In genomic region chr13:100520936-100521765, GRCh38 we compare ENCODE assay signal across 16 cellular contexts.
A peak's percentile ranks its signal among the peaks of the same experiment; 100 is the strongest.
DNase-seq lines count a peak whose midpoint lies in the region; ATAC-seq, FAIRE-seq and TF ChIP-seq lines count a peak whose summit lies in the region.
"Had no signal": no experiment of that assay in that cellular context is flagged by ENCODE, and none has a peak within 500 bp of the region (broad histone marks: within the 10 kb centered on the region; RNA-seq: fewer than 3 reads in every experiment).

No MANE protein-coding gene starts in this region.

- H3K9me3 Mint-ChIP-seq in CD4-positive, CD25-positive, alpha-beta regulatory T cell: no peaks in the 10 kb centered on the region
- H3K9me3 Mint-ChIP-seq: stimulated activated memory B cell treated with anti-CD40 and anti-IgM and Interleukin-4, amounts not matched to agents 10 μg/mL and 1 μg/mL and 100 μg/mL, for 72 hours had no signal

- no peaks in the 10 kb centered on the region for H3K79me2 ChIP-seq in mesendoderm (ENCODE audit: control insufficient read depth, insufficient read depth, low read length)

- H3K9ac ChIP-seq in mesendoderm (ENCODE audit: low read length): peak overlapping the region; percentile 37

- TF ChIP-seq CTCF in pancreas (IDR thresholded peaks at IDR 0.05): no peak

- H2AK5ac ChIP-seq in mesendoderm (ENCODE audit: low read length): no peak overlapping the region

- H3K27ac Mint-ChIP-seq in CD4-positive, CD25-positive, alpha-beta regulatory T cell: peak overlapping the region in 2 of 3 donors; percentile 23 to 56
- H3K27ac Mint-ChIP-seq: stimulated activated memory B cell treated with anti-CD40 and anti-IgM and Interleukin-4, amounts not matched to agents 10 μg/mL and 1 μg/mL and 100 μg/mL, for 72 hours had no signal

- peaks cover 18% of the 10 kb centered on the region for H3K4me1 ChIP-seq in CD4-positive, CD25-positive, alpha-beta regulatory T cell (ENCODE audit: control insufficient read depth, insufficient read depth, low read length, poor library complexity, severe bottlenecking)
- H3K4me1 ChIP-seq in mesendoderm (ENCODE audit: control insufficient read depth, low read depth, low read length) (peaks cover 2% of the 10 kb centered on the region), pancreas (peaks cover 6 to 26% (median 22%) of the 10 kb centered on the region in 3 donors)
- H3K4me1 ChIP-seq: breast epithelium had no signal

- no peak overlapping the region for H3K4me2 ChIP-seq in mesendoderm (ENCODE audit: low read length)

- no peaks in the 10 kb centered on the region for H3K9me3 ChIP-seq in CD4-positive, CD25-positive, alpha-beta regulatory T cell (ENCODE audit: control insufficient read depth in 2 of 2, low read length in 2 of 2)
- H3K9me3 ChIP-seq in pancreas: no peaks in the 10 kb centered on the region
- H3K9me3 ChIP-seq: breast epithelium, Peyer's patch had no signal

- peak overlapping the region; percentile 40 to 79 (median 74) for H3K4me3 Mint-ChIP-seq in CD4-positive, CD25-positive, alpha-beta regulatory T cell
- H3K4me3 Mint-ChIP-seq: stimulated activated memory B cell treated with anti-CD40 and anti-IgM and Interleukin-4, amounts not matched to agents 10 μg/mL and 1 μg/mL and 100 μg/mL, for 72 hours had no signal

- H3K56ac ChIP-seq in mesendoderm (ENCODE audit: low read length): peak overlapping the region; percentile 35

- H3K18ac ChIP-seq in mesendoderm (ENCODE audit: low read length): peak overlapping the region; percentile 12

- no peak overlapping the region for H3K4ac ChIP-seq in mesendoderm (ENCODE audit: low read depth, low read length)

- H4K5ac ChIP-seq in mesendoderm (ENCODE audit: low read length): no peak overlapping the region

- peaks cover 4% of the 10 kb centered on the region for H3K36me3 Mint-ChIP-seq in CD4-positive, CD25-positive, alpha-beta regulatory T cell

- intact Hi-C loops in pancreas (cut with DNase I): no loop called here

- H2BK15ac ChIP-seq in mesendoderm (replicated peaks; ENCODE audit: low read depth): no peak overlapping the region

- peaks cover 6 to 26% (median 18%) of the 10 kb centered on the region in 4 donors for H3K4me1 Mint-ChIP-seq in CD4-positive, CD25-positive, alpha-beta regulatory T cell
- H3K4me1 Mint-ChIP-seq: stimulated activated memory B cell treated with anti-CD40 and anti-IgM and Interleukin-4, amounts not matched to agents 10 μg/mL and 1 μg/mL and 100 μg/mL, for 72 hours had no signal

- no peak for FAIRE-seq in pancreas (lab: Jason Lieb, UNC)
- FAIRE-seq: GM12891 had no signal

- CTCF ChIA-PET in HEK293T (lab: Yijun Ruan, JAX): no interaction called here

- DNase-seq in CD4-positive, CD25-positive, alpha-beta regulatory T cell: no peak
- DNase-seq in HEK293T (ENCODE audit: extremely low spot score) (peak; percentile 40), astrocyte of the hippocampus (ENCODE audit: low read depth, low spot score) (peak; percentile 37), mesendoderm (no peak), midbrain (lab: John Stamatoyannopoulos, UW) (no peak), NCI-H2107 (lab: John Stamatoyannopoulos, UW) (no peak), NK-92 (lab: John Stamatoyannopoulos, UW; ENCODE audit: unreplicated experiment) (no peak), pancreas (no peak)
- DNase-seq: Calu3, NCI-H2029, occipital lobe, Peyer's patch had no signal

- H2BK5ac ChIP-seq in mesendoderm (ENCODE audit: low read length): no peak overlapping the region

- H4K8ac ChIP-seq in mesendoderm (ENCODE audit: low read depth, low read length): no peak overlapping the region

- no peak overlapping the region for H3K27ac ChIP-seq in CD4-positive, CD25-positive, alpha-beta regulatory T cell (ENCODE audit: insufficient read depth, low read length, poor library complexity, severe bottlenecking)
- no peak overlapping the region for H3K27ac ChIP-seq in mesendoderm (ENCODE audit: low read depth, low read length)
- H3K27ac ChIP-seq in pancreas: no peak overlapping the region
- H3K27ac ChIP-seq: breast epithelium, Peyer's patch had no signal

- H3K4me3 ChIP-seq in CD4-positive, CD25-positive, alpha-beta regulatory T cell (ENCODE audit: low read depth, low read length): peak overlapping the region; percentile 58
- no peak overlapping the region for H3K4me3 ChIP-seq in mesendoderm (ENCODE audit: low read length)
- H3K4me3 ChIP-seq in pancreas: no peak overlapping the region
- H3K4me3 ChIP-seq: breast epithelium, Peyer's patch had no signal

- H3K79me1 ChIP-seq in mesendoderm (ENCODE audit: low read length): no peaks in the 10 kb centered on the region

- ATAC-seq in CD4-positive, CD25-positive, alpha-beta regulatory T cell (ENCODE audit: low read depth in 2 of 2): no peak
- ATAC-seq in pancreas: no peak
- ATAC-seq: HCT116; stimulated activated memory B cell treated with anti-CD40 and anti-IgM and Interleukin-4, amounts not matched to agents 10 μg/mL and 1 μg/mL and 100 μg/mL, for 72 hours had no signal

- H3K36me3 ChIP-seq in CD4-positive, CD25-positive, alpha-beta regulatory T cell (ENCODE audit: control insufficient read depth, insufficient read depth, low read length): no peaks in the 10 kb centered on the region
- H3K36me3 ChIP-seq in mesendoderm (ENCODE audit: control insufficient read depth, insufficient read depth, low read length) (no peaks in the 10 kb centered on the region), pancreas (no peaks in the 10 kb centered on the region)
- H3K36me3 ChIP-seq: breast epithelium had no signal

- H3K27me3 ChIP-seq in CD4-positive, CD25-positive, alpha-beta regulatory T cell (ENCODE audit: control insufficient read depth, insufficient read depth, low read length): no peaks in the 10 kb centered on the region
- H3K27me3 ChIP-seq in mesendoderm (ENCODE audit: insufficient read depth, low read length, poor library complexity): no peaks in the 10 kb centered on the region
- no peaks in the 10 kb centered on the region for H3K27me3 ChIP-seq in pancreas
- H3K27me3 ChIP-seq: breast epithelium, Peyer's patch had no signal

- no peak overlapping the region for H2BK120ac ChIP-seq in mesendoderm (ENCODE audit: low read depth, low read length)

- no peaks in the 10 kb centered on the region for H3K27me3 Mint-ChIP-seq in CD4-positive, CD25-positive, alpha-beta regulatory T cell
- H3K27me3 Mint-ChIP-seq: stimulated activated memory B cell treated with anti-CD40 and anti-IgM and Interleukin-4, amounts not matched to agents 10 μg/mL and 1 μg/mL and 100 μg/mL, for 72 hours had no signal

- WGBS in mesendoderm (ENCODE audit: extremely low coverage, insufficient coverage, low lambda C conversion rate): no CpG with 5 or more reads among the region's 24 CpGs
- WGBS in pancreas, 2 donors: 90 to 94% methylated on average over 24 of the region's 24 CpGs

- H3K23ac ChIP-seq in mesendoderm (ENCODE audit: low read length): no peak overlapping the region

- POLR2A ChIA-PET in HEK293T (lab: Yijun Ruan, JAX): no interaction called here

TF ChIP-seq in HEK293T, 16 proteins besides CTCF, POLR2A, EP300 and RAD21:
- peak; percentile 63 for TF ChIP-seq L3MBTL2 (conservative IDR thresholded peaks at IDR 0.05)
- no peak for TF ChIP-seq FOXK2 (IDR thresholded peaks at IDR 0.05)

Comparison
In these comparisons a context has a peak if more than half of its experiments do, and no peak if none do; other contexts are left out.
1. DNase-seq: peak in HEK293T (single experiment) and astrocyte of the hippocampus (single experiment); none in CD4-positive, CD25-positive, alpha-beta regulatory T cell (0 of 3), mesendoderm (single experiment), midbrain (single experiment), NCI-H2107 (single experiment), NK-92 (single experiment) and pancreas (0 of 6).